Comparison of ENCODE assay signal across 10 cellular contexts in genomic region chr12:48182659-48183058, GRCh38. TPM values are rescaled to one million over a fixed set of nuclear protein-coding genes. Genes with fewer than 3 reads are reported as not detected.
DNase-seq lines count a peak whose midpoint lies in the region; ATAC-seq and TF ChIP-seq lines count a peak whose summit lies in the region.
"Had no signal": no experiment of that assay in that cellular context is flagged by ENCODE, and none has a peak within 500 bp of the region (broad histone marks: within the 10 kb centered on the region; RNA-seq: fewer than 3 reads in every experiment).

No MANE protein-coding gene starts in this region.

- H3K4me1 ChIP-seq in heart right ventricle (peaks cover 0 to 27% (median 22%) of the 10 kb centered on the region in 9 donors), mesenchymal stem cell (ENCODE audit: control insufficient read depth, insufficient read depth, low read depth, low read length) (peaks cover 12% of the 10 kb centered on the region), uterus (no peaks in the 10 kb centered on the region)

- H4K91ac ChIP-seq in mesenchymal stem cell (ENCODE audit: low read length): no peak overlapping the region

- TF ChIP-seq CTCF in heart right ventricle (IDR thresholded peaks at IDR 0.05): no peak
- no peak for TF ChIP-seq CTCF in astrocyte of the cerebellum (IDR thresholded peaks at IDR 0.05; ENCODE audit: low read depth, low read length, missing control alignments)
- TF ChIP-seq CTCF in uterus (IDR thresholded peaks at IDR 0.05): no peak

- H4K8ac ChIP-seq in mesenchymal stem cell (ENCODE audit: low read length): no peak overlapping the region

- H2AK5ac ChIP-seq in mesenchymal stem cell (ENCODE audit: low read length, severe bottlenecking): no peak overlapping the region

- no peak overlapping the region for H3K4ac ChIP-seq in mesenchymal stem cell (ENCODE audit: low read depth in 1 of 2, low read length in 2 of 2)

- no peak for DNase-seq in heart right ventricle
- DNase-seq in left ventricle myocardium superior: no peak
- DNase-seq in astrocyte of the cerebellum (ENCODE audit: low read depth): no peak
- no peak for DNase-seq in mesenchymal stem cell
- no peak for DNase-seq in uterus
- no peak for DNase-seq in UCSD-AML1 (lab: John Stamatoyannopoulos, UW; ENCODE audit: unreplicated experiment)
- no peak for DNase-seq in hypothalamus (lab: John Stamatoyannopoulos, UW)
- no peak for DNase-seq in SIG-M5 treated with dmso at 0.1 percent for 504 hours (lab: John Stamatoyannopoulos, UW; ENCODE audit: unreplicated experiment)

- H2AFZ ChIP-seq in mesenchymal stem cell (ENCODE audit: low read depth, low read length): peak overlapping the region; percentile 93

- H2BK120ac ChIP-seq in mesenchymal stem cell (ENCODE audit: low read depth, low read length): no peak overlapping the region

- TF ChIP-seq POLR2A in uterus (IDR thresholded peaks at IDR 0.05): no peak

- H3K9ac ChIP-seq in mesenchymal stem cell (ENCODE audit: low read length): peak overlapping the region; percentile 89

- H3K36me3 ChIP-seq in heart right ventricle (no peaks in the 10 kb centered on the region), mesenchymal stem cell (ENCODE audit: control insufficient read depth in 1 of 2, insufficient read depth in 2 of 2, low read depth in 1 of 2, low read length in 2 of 2) (no peaks in the 10 kb centered on the region), uterus (no peaks in the 10 kb centered on the region)

- no peak overlapping the region for H2BK5ac ChIP-seq in mesenchymal stem cell (ENCODE audit: low read depth, low read length, poor library complexity, severe bottlenecking)

- no peaks in the 10 kb centered on the region for H3K9me3 ChIP-seq in heart right ventricle
- H3K9me3 ChIP-seq in mesenchymal stem cell (ENCODE audit: control insufficient read depth, low read length): no peaks in the 10 kb centered on the region
- H3K9me3 ChIP-seq in uterus: no peaks in the 10 kb centered on the region

- peak overlapping the region; percentile 91 for H3K4me2 ChIP-seq in mesenchymal stem cell (ENCODE audit: low read length, poor library complexity, severe bottlenecking)

- no peak overlapping the region for H3K18ac ChIP-seq in mesenchymal stem cell (ENCODE audit: low read depth in 1 of 2, low read length in 2 of 2)

- peak in 1 of 8 donors; percentile 3 for ATAC-seq in heart right ventricle
- no peak for ATAC-seq in left ventricle myocardium superior

- intact Hi-C loops in heart right ventricle (cut with DNase I) (loop anchor here in 1 of 10 donors (10.0 kb wide), 1 partner anchor 442 kb away; no protein-coding TSS in a partner anchor), left ventricle myocardium superior (cut with micrococcal nuclease) (no loop called here), uterus (cut with DNase I; ENCODE audit: low total_unique reads) (no loop called here)

- H3K4me3 ChIP-seq in heart right ventricle (peak overlapping the region; percentile 48 to 89 (median 70)), astrocyte of the cerebellum (ENCODE audit: low read depth, low read length) (peak overlapping the region; percentile 69), mesenchymal stem cell (ENCODE audit: insufficient read depth in 1 of 2, low read depth in 1 of 2, low read length in 2 of 2) (peak overlapping the region in 1 of 2 experiments; percentile 95), uterus (peak overlapping the region; percentile 56 to 69)

- H2BK15ac ChIP-seq in mesenchymal stem cell (ENCODE audit: low read depth, poor library complexity, severe bottlenecking): no peak overlapping the region

- no peaks in the 10 kb centered on the region for H3K79me1 ChIP-seq in mesenchymal stem cell (replicated peaks; ENCODE audit: low read length, poor library complexity, severe bottlenecking)

- WGBS in heart right ventricle, 2 donors: 9 to 11% methylated on average over 7 of the region's 7 CpGs
- WGBS in mesenchymal stem cell: 13% methylated on average over 3 of the region's 7 CpGs

- in situ Hi-C loops in astrocyte of the cerebellum (cut with HindIII; ENCODE audit: low sequenced_read_pairs): no loop called here

- peak overlapping the region in 1 of 2 experiments; percentile 64 for H3K23ac ChIP-seq in mesenchymal stem cell (ENCODE audit: low read length in 2 of 2)

- H2BK12ac ChIP-seq in mesenchymal stem cell (ENCODE audit: low read length in 2 of 2): no peak overlapping the region

- H3K27ac ChIP-seq in heart right ventricle: peak overlapping the region in 9 of 10 donors; percentile 7 to 54 (median 48)
- H3K27ac ChIP-seq in mesenchymal stem cell (ENCODE audit: low read length, poor library complexity, severe bottlenecking): no peak overlapping the region
- H3K27ac ChIP-seq in uterus: peak overlapping the region in 1 of 2 donors; percentile 69

- H3K27me3 ChIP-seq in heart right ventricle (peaks cover 0 to 81% (median 63%) of the 10 kb centered on the region in 7 donors), mesenchymal stem cell (ENCODE audit: control insufficient read depth in 1 of 2, insufficient read depth in 1 of 2, low read length in 2 of 2) (peaks cover 68 to 86% of the 10 kb centered on the region in 2 experiments), uterus (no peaks in the 10 kb centered on the region)

- H3K14ac ChIP-seq in mesenchymal stem cell (ENCODE audit: low read length in 2 of 2): no peak overlapping the region

RNA-seq across cellular contexts. Expression of gene CCDC184, which starts 0.8 kb away (rescaled TPM):
- total RNA-seq in heart right ventricle: 1 to 10 TPM in 3 of 10 donors, under 1 TPM in 7; 0.11 to 1.5 (median 0.42) TPM
- 1 to 10 TPM; 1.0 to 1.3 TPM for polyA plus RNA-seq in heart right ventricle
- 1.1 TPM for total RNA-seq in left ventricle myocardium superior
- polyA plus RNA-seq in mesenchymal stem cell (2013, experiment 1 of 2): 3.6 TPM
- polyA plus RNA-seq in mesenchymal stem cell (2013, experiment 2 of 2): 3.6 TPM
- total RNA-seq in uterus: 1 to 10 TPM in 3 of 4 donors, not detected in 1; 2.4 to 9.1 (median 2.7) TPM

RNA-seq across cellular contexts. Expression of gene OR10AD1, which starts 20.4 kb away (rescaled TPM):
- total RNA-seq in heart right ventricle: not detected
- not detected for polyA plus RNA-seq in heart right ventricle
- total RNA-seq in left ventricle myocardium superior: not detected
- not detected for polyA plus RNA-seq in mesenchymal stem cell (2013, experiment 1 of 2)
- not detected for polyA plus RNA-seq in mesenchymal stem cell (2013, experiment 2 of 2)
- total RNA-seq in uterus: not detected
- total RNA-seq: pulmonary artery endothelial cell, RPMI7951 had no signal

RNA-seq across cellular contexts. Expression of gene ASB8, which starts 25.3 kb away (rescaled TPM):
- total RNA-seq in heart right ventricle (100 to 1,000 TPM in 1 of 10 donors, 10 to 100 TPM in 9; 73.4 to 103 (median 85.8) TPM), left ventricle myocardium superior (89.0 TPM), uterus (10 to 100 TPM; 22.3 to 50.9 (median 32.5) TPM)
- 10 to 100 TPM; 24.9 to 28.5 TPM for polyA plus RNA-seq in heart right ventricle
- 15.2 TPM for polyA plus RNA-seq in mesenchymal stem cell (2013, experiment 1 of 2)
- 16.5 TPM for polyA plus RNA-seq in mesenchymal stem cell (2013, experiment 2 of 2)
